In genomic region chr13:98921015-98921414, GRCh38 we compare ENCODE assay signal across 24 cellular contexts.
"Had no signal": no experiment of that assay in that cellular context is flagged by ENCODE, and none has a peak within 500 bp of the region (broad histone marks: within the 10 kb centered on the region; RNA-seq: fewer than 3 reads in every experiment).

No MANE protein-coding gene starts in this region.

- H3K27ac ChIP-seq: colonic mucosa, esophagus muscularis mucosa, foreskin keratinocyte, hepatocyte, left lung, lower lobe of right lung, prostate gland, stomach, thoracic aorta, upper lobe of left lung had no signal

- H3K79me2 ChIP-seq: hepatocyte had no signal

- H3K4me2 ChIP-seq: hepatocyte had no signal

- ATAC-seq: foreskin keratinocyte; gastroesophageal sphincter; heart left ventricle; left cardiac atrium; left lung; lower lobe of right lung; naive thymus-derived CD8-positive, alpha-beta T cell; sciatic nerve; stimulated activated effector memory CD8-positive, alpha-beta T cell treated with anti-CD3 and anti-CD28 coated beads, Interleukin-12 subunit alpha, Interleukin-12 subunit beta, amount 100 ng/mL, for 72 hours had no signal

- H3K36me3 ChIP-seq: colonic mucosa, prostate gland, thoracic aorta had no signal

- H3K27me3 ChIP-seq: colonic mucosa, esophagus muscularis mucosa, foreskin keratinocyte, gastroesophageal sphincter, heart left ventricle, hepatocyte, left lung, right atrium auricular region, stomach, tibial nerve, upper lobe of left lung had no signal

- H3K4me3 ChIP-seq: colonic mucosa, esophagus muscularis mucosa, gastroesophageal sphincter, hepatocyte, left lung, lower lobe of right lung, prostate gland, right atrium auricular region, stomach, thoracic aorta, tibial nerve, upper lobe of left lung had no signal

- H2AFZ ChIP-seq: hepatocyte had no signal

- H3K4me1 ChIP-seq: colonic mucosa, foreskin keratinocyte, prostate gland had no signal

- DNase-seq: colonic mucosa; effector memory CD4-positive, alpha-beta T cell; foreskin keratinocyte; heart left ventricle; kidney; left cardiac atrium; left lung; lower lobe of right lung; naive thymus-derived CD8-positive, alpha-beta T cell; nephron progenitor cell; stimulated activated CD4-positive, alpha-beta T cell treated with anti-CD3 and anti-CD28 coated beads, Interleukin-2, amount 100 ng/mL, for 24 hours; stimulated activated CD4-positive, alpha-beta T cell treated with anti-CD3 and anti-CD28 coated beads, Interleukin-4, amount 100 ng/mL, for 24 hours; stimulated activated naive CD4-positive, alpha-beta T cell treated with Interleukin-2 at 50 U/mL for 16 hours; stomach; upper lobe of left lung had no signal

- H3K9me3 ChIP-seq: colonic mucosa, esophagus muscularis mucosa, gastroesophageal sphincter, heart left ventricle, left lung, lower lobe of right lung, prostate gland, right atrium auricular region, stomach, thoracic aorta, tibial nerve, upper lobe of left lung had no signal
